10 cellular contexts compared by ENCODE assay signal in the genomic region with DNA sequence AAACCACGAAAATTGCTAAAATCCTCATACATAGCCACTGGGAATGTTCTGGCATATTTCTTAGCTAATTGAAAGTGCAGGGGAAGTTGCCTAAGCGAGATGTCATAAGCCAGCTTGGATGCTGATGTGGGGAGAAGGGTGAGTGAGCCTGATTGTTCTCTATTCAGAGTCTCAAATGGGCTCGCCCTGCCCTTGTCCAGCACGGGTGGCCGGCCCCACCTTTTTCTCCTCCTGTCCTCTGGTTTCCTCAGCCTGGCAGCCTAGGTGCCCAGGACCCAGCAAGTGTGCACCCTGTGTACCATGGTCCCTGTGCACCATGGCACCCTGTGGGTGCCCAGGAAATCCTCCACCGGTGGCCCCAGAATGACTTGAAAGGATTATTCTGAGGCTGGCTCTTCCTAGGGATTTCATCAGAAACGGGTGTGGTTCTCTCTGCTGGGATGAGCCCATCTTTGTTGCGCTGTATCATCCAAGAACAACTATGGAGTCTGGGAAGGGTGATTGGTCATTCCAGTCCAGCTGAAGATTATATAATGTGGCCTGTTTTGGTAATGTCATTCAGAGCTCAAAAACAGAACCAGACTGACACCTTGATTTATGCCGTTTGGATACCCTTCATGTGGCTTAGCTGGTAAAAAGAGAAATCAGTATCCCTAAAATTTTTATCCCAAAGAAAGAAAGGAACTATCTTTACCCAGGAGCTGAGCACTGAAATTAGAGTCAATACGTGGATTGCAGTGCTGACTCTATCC.
A peak's percentile ranks its signal among the peaks of the same experiment; 100 is the strongest.
DNase-seq lines count a peak whose midpoint lies in the region; ATAC-seq and TF ChIP-seq lines count a peak whose summit lies in the region.
"Had no signal": no experiment of that assay in that cellular context is flagged by ENCODE, and none has a peak within 500 bp of the region (broad histone marks: within the 10 kb centered on the region; RNA-seq: fewer than 3 reads in every experiment).

No MANE protein-coding gene starts in this region.

- CTCF ChIA-PET in HCT116 (lab: Charles Lee): no interaction called here
- CTCF ChIA-PET in activated CD4-positive, alpha-beta memory T cell treated with anti-CD3 and anti-CD28 coated beads for 36 hours (lab: Charles Lee): interaction anchor here (0.9 to 4.1 kb wide), 6 partner anchors 22 to 150 kb away, joined by 3 to 39 read pairs (median 4); a partner anchor contains a TSS

- RAD21 ChIA-PET in HCT116 (lab: Charles Lee; ENCODE audit: low non-redundant PET in 1 of 2, low total read pairs in 2 of 2, uncharacterized antibody in 2 of 2, unreplicated experiment in 2 of 2): no interaction called here

- DNase-seq in HCT116 (ENCODE audit: low read depth, low spot score) (no peak), osteoblast (ENCODE audit: insufficient read length, low spot score, missing footprints) (no peak), NCI-H2029 treated with DMSO at 0.1 percent for 48 hours (lab: John Stamatoyannopoulos, UW) (no peak)
- no peak for DNase-seq in activated CD4-positive, alpha-beta memory T cell treated with anti-CD3 and anti-CD28 coated beads for 36 hours
- DNase-seq in stimulated activated effector memory CD8-positive, alpha-beta T cell treated with anti-CD3 and anti-CD28 coated beads, Interleukin-12 subunit alpha, Interleukin-12 subunit beta, amount 100 ng/mL, for 72 hours (ENCODE audit: low spot score in 2 of 2): no peak
- DNase-seq: NCI-H1436 had no signal

- intact Hi-C loops in HCT116 (cut with micrococcal nuclease): loop anchor here (5.0 kb wide), 1 partner anchor 149 kb away; a partner anchor contains a TSS
- intact Hi-C loops in activated CD4-positive, alpha-beta memory T cell treated with anti-CD3 and anti-CD28 coated beads for 36 hours (cut with micrococcal nuclease): loop anchor here (10.0 kb wide), 1 partner anchor 506 kb away; no protein-coding TSS in a partner anchor

- H3K9me3 ChIP-seq in HCT116 (ENCODE audit: control insufficient read depth in 1 of 2, insufficient read depth in 1 of 2, low read depth in 1 of 2, low read length in 2 of 2): no peaks in the 10 kb centered on the region
- no peaks in the 10 kb centered on the region for H3K9me3 ChIP-seq in gastroesophageal sphincter
- H3K9me3 ChIP-seq in osteoblast (ENCODE audit: low read depth, low read length): no peaks in the 10 kb centered on the region

- no peaks in the 10 kb centered on the region for H3K36me3 ChIP-seq in HCT116 (ENCODE audit: control insufficient read depth in 1 of 2, insufficient read depth in 2 of 2, low read length in 2 of 2)
- peaks cover 0 to 39% of the 10 kb centered on the region in 2 donors for H3K36me3 ChIP-seq in gastroesophageal sphincter
- H3K36me3 ChIP-seq in osteoblast (ENCODE audit: insufficient read depth, low read length): no peaks in the 10 kb centered on the region
- H3K36me3 ChIP-seq: neural progenitor cell had no signal

- TF ChIP-seq CTCF in HCT116 (IDR thresholded peaks at IDR 0.05 in 2 of 3, conservative IDR thresholded peaks at IDR 0.05 in 1 of 3; ENCODE audit: borderline replicate concordance in 1 of 3, insufficient read depth in 1 of 3, low read depth in 2 of 3, low read length in 2 of 3) (no peak), gastroesophageal sphincter (IDR thresholded peaks at IDR 0.05) (no peak), osteoblast (IDR thresholded peaks at IDR 0.05; ENCODE audit: extremely low read depth, low read depth, low read length) (no peak)

- POLR2A ChIA-PET in HCT116 (lab: Charles Lee): no interaction called here
- POLR2A ChIA-PET in activated CD4-positive, alpha-beta memory T cell treated with anti-CD3 and anti-CD28 coated beads for 36 hours (lab: Charles Lee): interaction anchor here (0.6 to 8.7 kb wide), 6 partner anchors 13 to 150 kb away, joined by 3 to 83 read pairs (median 4); a partner anchor contains a TSS

- H3K4me3 ChIP-seq in HCT116 (replicated peaks in 1 of 2; ENCODE audit: low read depth in 1 of 2, low read length in 2 of 2) (no peak overlapping the region), gastroesophageal sphincter (no peak overlapping the region), osteoblast (ENCODE audit: insufficient read depth, low read length) (no peak overlapping the region)
- H3K4me3 ChIP-seq: neural progenitor cell had no signal

- peaks cover 92% of the 10 kb centered on the region for H3K4me1 Mint-ChIP-seq in activated CD4-positive, alpha-beta memory T cell treated with anti-CD3 and anti-CD28 coated beads for 36 hours (ENCODE audit: low read depth)
- peaks cover 95% of the 10 kb centered on the region for H3K4me1 Mint-ChIP-seq in stimulated activated effector memory CD8-positive, alpha-beta T cell treated with anti-CD3 and anti-CD28 coated beads, Interleukin-12 subunit alpha, Interleukin-12 subunit beta, amount 100 ng/mL, for 72 hours

- no peak for TF ChIP-seq RAD21 in HCT116 (IDR thresholded peaks at IDR 0.05; ENCODE audit: low read depth)

- TF ChIP-seq POLR2A in HCT116 (IDR thresholded peaks at IDR 0.05; ENCODE audit: borderline replicate concordance, extremely low read depth, insufficient read depth, insufficient read length) (no peak), gastroesophageal sphincter (IDR thresholded peaks at IDR 0.05) (no peak)

- peaks cover 34% of the 10 kb centered on the region for H3K36me3 Mint-ChIP-seq in activated CD4-positive, alpha-beta memory T cell treated with anti-CD3 and anti-CD28 coated beads for 36 hours
- H3K36me3 Mint-ChIP-seq in stimulated activated effector memory CD8-positive, alpha-beta T cell treated with anti-CD3 and anti-CD28 coated beads, Interleukin-12 subunit alpha, Interleukin-12 subunit beta, amount 100 ng/mL, for 72 hours: peaks cover 91% of the 10 kb centered on the region
- H3K36me3 Mint-ChIP-seq: neural progenitor cell had no signal

- no peaks in the 10 kb centered on the region for H3K9me3 Mint-ChIP-seq in activated CD4-positive, alpha-beta memory T cell treated with anti-CD3 and anti-CD28 coated beads for 36 hours
- H3K9me3 Mint-ChIP-seq in stimulated activated effector memory CD8-positive, alpha-beta T cell treated with anti-CD3 and anti-CD28 coated beads, Interleukin-12 subunit alpha, Interleukin-12 subunit beta, amount 100 ng/mL, for 72 hours: peaks cover under 1% of the 10 kb centered on the region
- H3K9me3 Mint-ChIP-seq: neural progenitor cell had no signal

- H3K4me3 Mint-ChIP-seq in activated CD4-positive, alpha-beta memory T cell treated with anti-CD3 and anti-CD28 coated beads for 36 hours: peak overlapping the region; percentile 61
- peak overlapping the region; percentile 81 for H3K4me3 Mint-ChIP-seq in stimulated activated effector memory CD8-positive, alpha-beta T cell treated with anti-CD3 and anti-CD28 coated beads, Interleukin-12 subunit alpha, Interleukin-12 subunit beta, amount 100 ng/mL, for 72 hours
- H3K4me3 Mint-ChIP-seq: neural progenitor cell had no signal

- no peak overlapping the region for H2AFZ ChIP-seq in HCT116 (ENCODE audit: low read depth, low read length, poor library complexity, severe bottlenecking)
- H2AFZ ChIP-seq in osteoblast (ENCODE audit: low read length): no peak overlapping the region
- H2AFZ ChIP-seq: neural progenitor cell had no signal

- ATAC-seq in HCT116: no peak
- ATAC-seq in gastroesophageal sphincter: peak; percentile 69
- no peak for ATAC-seq in stimulated activated effector memory CD8-positive, alpha-beta T cell treated with anti-CD3 and anti-CD28 coated beads, Interleukin-12 subunit alpha, Interleukin-12 subunit beta, amount 100 ng/mL, for 72 hours
- no peak for ATAC-seq in HG03097 (IDR thresholded peaks at IDR 0.05; ENCODE audit: low FRiP score, unreplicated experiment)
- no peak for ATAC-seq in HG03354 (IDR thresholded peaks at IDR 0.05; ENCODE audit: poor library complexity, severe bottlenecking, unreplicated experiment)

- H3K27me3 Mint-ChIP-seq in activated CD4-positive, alpha-beta memory T cell treated with anti-CD3 and anti-CD28 coated beads for 36 hours: no peaks in the 10 kb centered on the region

- TF ChIP-seq EP300 in gastroesophageal sphincter (IDR thresholded peaks at IDR 0.05): no peak

- no peaks in the 10 kb centered on the region for H4K20me1 ChIP-seq in HCT116 (ENCODE audit: insufficient read depth)
- H4K20me1 ChIP-seq in osteoblast (ENCODE audit: insufficient read depth, low read length): no peaks in the 10 kb centered on the region

- peak overlapping the region; percentile 95 for H3K27ac Mint-ChIP-seq in activated CD4-positive, alpha-beta memory T cell treated with anti-CD3 and anti-CD28 coated beads for 36 hours
- peak overlapping the region; percentile 99 for H3K27ac Mint-ChIP-seq in stimulated activated effector memory CD8-positive, alpha-beta T cell treated with anti-CD3 and anti-CD28 coated beads, Interleukin-12 subunit alpha, Interleukin-12 subunit beta, amount 100 ng/mL, for 72 hours
- H3K27ac Mint-ChIP-seq: neural progenitor cell had no signal

- H3K27me3 ChIP-seq in HCT116 (ENCODE audit: insufficient read depth, low read length): no peaks in the 10 kb centered on the region
- no peaks in the 10 kb centered on the region for H3K27me3 ChIP-seq in gastroesophageal sphincter
- no peaks in the 10 kb centered on the region for H3K27me3 ChIP-seq in osteoblast (ENCODE audit: insufficient read depth, low read length)
- H3K27me3 ChIP-seq: neural progenitor cell had no signal

- H3K27ac ChIP-seq in HCT116 (ENCODE audit: low read depth, low read length) (no peak overlapping the region), gastroesophageal sphincter (peak overlapping the region; percentile 17 to 84 (median 74)), osteoblast (ENCODE audit: low read depth, low read length) (no peak overlapping the region)
- H3K27ac ChIP-seq: neural progenitor cell had no signal

- BruUV-seq in HCT116 (replicated peaks; lab: Mats Ljungman, UMichigan): no TSS peak

- H3K9me2 ChIP-seq in HCT116 (ENCODE audit: insufficient read depth): no peaks in the 10 kb centered on the region

- H3K4me1 ChIP-seq in HCT116 (ENCODE audit: control insufficient read depth in 1 of 2, insufficient read depth in 2 of 2, low read length in 2 of 2): peaks cover 20 to 55% of the 10 kb centered on the region in 2 experiments
- peaks cover 0 to 80% (median 42%) of the 10 kb centered on the region in 3 donors for H3K4me1 ChIP-seq in gastroesophageal sphincter
- H3K4me1 ChIP-seq in osteoblast (ENCODE audit: insufficient read depth, low read length): peaks cover 29% of the 10 kb centered on the region
- H3K4me1 ChIP-seq: neural progenitor cell had no signal

- WGBS in gastroesophageal sphincter (ENCODE audit: low coverage in 1 of 2), 2 donors: 56 to 71% methylated on average over 4 to 7 of the region's 10 CpGs

- H3K79me2 ChIP-seq in HCT116 (ENCODE audit: insufficient read depth, low read length): no peaks in the 10 kb centered on the region
- H3K79me2 ChIP-seq in osteoblast (ENCODE audit: insufficient read depth, low read length): no peaks in the 10 kb centered on the region

- H3K9ac ChIP-seq in HCT116 (ENCODE audit: low read length): no peak overlapping the region
- H3K9ac ChIP-seq: neural progenitor cell had no signal

- H3K4me2 ChIP-seq in HCT116 (ENCODE audit: low read length) (0 out of 2 replicates have a peak overlapping the region, but pooled peaks have one; percentile 2), osteoblast (ENCODE audit: insufficient read depth, low read length) (no peak overlapping the region)
- H3K4me2 ChIP-seq: neural progenitor cell had no signal

TF ChIP-seq in HCT116, 20 proteins besides CTCF, POLR2A, EP300 and RAD21 (continues in another document):
- TF ChIP-seq ZNF274 (IDR thresholded peaks at IDR 0.05; ENCODE audit: low read depth, low read length) (no peak), EGR1 (IDR thresholded peaks at IDR 0.05; ENCODE audit: low read depth) (no peak)

Comparison
In these comparisons a context has a peak if more than half of its experiments do, and no peak if none do; other contexts are left out.
1. H3K27ac ChIP-seq: peak in gastroesophageal sphincter (4 of 4); none in HCT116 (single experiment) and osteoblast (single experiment).